37 cellular contexts compared by ENCODE assay signal in genomic region chr15:54636147-54636546, GRCh38.
"Had no signal": no experiment of that assay in that cellular context is flagged by ENCODE, and none has a peak within 500 bp of the region (broad histone marks: within the 10 kb centered on the region; RNA-seq: fewer than 3 reads in every experiment).

No MANE protein-coding gene starts in this region.

- H3K4me3 Mint-ChIP-seq: activated naive CD4-positive, alpha-beta T cell treated with anti-CD3 and anti-CD28 coated beads for 36 hours; activated naive CD4-positive, alpha-beta T cell treated with anti-CD3 and anti-CD28 coated beads, Interleukin-2, amount 10 ng/mL, durations not matched to agents 7 days and 5 days; activated naive CD4-positive, alpha-beta T cell treated with anti-CD3 and anti-CD28 coated beads, Interleukin-2, amount 50 U/mL, for 24 hours; activated naive CD8-positive, alpha-beta T cell; activated naive CD8-positive, alpha-beta T cell treated with anti-CD3 and anti-CD28 coated beads for 36 hours; activated naive CD8-positive, alpha-beta T cell treated with anti-CD3 and anti-CD28 coated beads, Interleukin-2, amount 10 ng/mL, durations not matched to agents 7 days and 5 days; activated naive CD8-positive, alpha-beta T cell treated with anti-CD3 and anti-CD28 coated beads, Interleukin-2, amount 50 U/mL, for 24 hours; activated T-cell treated with anti-CD3 and anti-CD28 coated beads, Interleukin-2, amount 50 U/mL, for 24 hours; activated T-cell treated with anti-CD3 and anti-CD28 coated beads, Interleukin-2, amount 50 U/mL, for 4 hours; activated T-cell treated with anti-CD3 and anti-CD28 coated beads, Interleukin-2, amount 50 U/mL, for 72 hours; activated T-helper 17 cell treated with anti-CD3 and anti-CD28 coated beads, Interleukin-2, amount 50 U/mL, for 72 hours; brain; central memory CD8-positive, alpha-beta T cell had no signal

- DNase-seq: activated effector memory CD4-positive, alpha-beta T cell treated with anti-CD3 and anti-CD28 coated beads, Interleukin-2, amount 50 U/mL, for 16 hours; activated effector memory CD4-positive, alpha-beta T cell treated with Interleukin-2 at 50 U/mL for 16 hours; activated gamma-delta T cell; activated gamma-delta T cell treated with Interleukin-2 at 50 U/mL for 16 hours; activated naive CD4-positive, alpha-beta T cell; activated naive CD4-positive, alpha-beta T cell treated with anti-CD3 and anti-CD28 coated beads for 36 hours; activated naive CD4-positive, alpha-beta T cell treated with anti-CD3 and anti-CD28 coated beads, Interleukin-2, amount 10 ng/mL, durations not matched to agents 7 days and 5 days; activated naive CD4-positive, alpha-beta T cell treated with anti-CD3 and anti-CD28 coated beads, Interleukin-2, amount 50 U/mL, for 16 hours; activated naive CD4-positive, alpha-beta T cell treated with Interleukin-2 at 50 U/mL for 16 hours; activated naive CD8-positive, alpha-beta T cell treated with anti-CD3 and anti-CD28 coated beads for 36 hours; activated naive CD8-positive, alpha-beta T cell treated with anti-CD3 and anti-CD28 coated beads, Interleukin-2, amount 10 ng/mL, durations not matched to agents 7 days and 5 days; activated naive CD8-positive, alpha-beta T cell treated with anti-CD3 and anti-CD28 coated beads, Interleukin-2, amount 50 U/mL, for 24 hours; activated T-cell treated with anti-CD3 and anti-CD28 coated beads, Interleukin-2, amount 50 U/mL, for 1 hour; activated T-cell treated with anti-CD3 and anti-CD28 coated beads, Interleukin-2, amount 50 U/mL, for 24 hours; activated T-cell treated with anti-CD3 and anti-CD28 coated beads, Interleukin-2, amount 50 U/mL, for 4 hours; activated T-cell treated with anti-CD3 and anti-CD28 coated beads, Interleukin-2, amount 50 U/mL, for 48 hours; activated T-cell treated with anti-CD3 and anti-CD28 coated beads, Interleukin-2, amount 50 U/mL, for 72 hours; adrenal gland; amniotic stem cell; amygdala; anterior cingulate cortex; aorta; body of pancreas; brain microvascular endothelial cell; caudate nucleus; central memory CD4-positive, alpha-beta T cell; cerebellar nuclear complex had no signal

- H3K4me3 ChIP-seq: adrenal gland, ascending aorta, body of pancreas, breast epithelium, cardiac muscle cell had no signal

- H3K36me3 Mint-ChIP-seq: activated naive CD4-positive, alpha-beta T cell treated with anti-CD3 and anti-CD28 coated beads, Interleukin-2, amount 10 ng/mL, durations not matched to agents 7 days and 5 days; activated naive CD4-positive, alpha-beta T cell treated with anti-CD3 and anti-CD28 coated beads, Interleukin-2, amount 50 U/mL, for 24 hours; activated naive CD8-positive, alpha-beta T cell; activated naive CD8-positive, alpha-beta T cell treated with anti-CD3 and anti-CD28 coated beads for 36 hours; activated naive CD8-positive, alpha-beta T cell treated with anti-CD3 and anti-CD28 coated beads, Interleukin-2, amount 10 ng/mL, durations not matched to agents 7 days and 5 days; brain had no signal

- H3K36me3 ChIP-seq: adrenal gland, ascending aorta, brain microvascular endothelial cell, breast epithelium, cardiac muscle cell had no signal

- H3K4me1 Mint-ChIP-seq: activated naive CD4-positive, alpha-beta T cell treated with anti-CD3 and anti-CD28 coated beads, Interleukin-2, amount 10 ng/mL, durations not matched to agents 7 days and 5 days; activated naive CD4-positive, alpha-beta T cell treated with anti-CD3 and anti-CD28 coated beads, Interleukin-2, amount 50 U/mL, for 24 hours; activated naive CD8-positive, alpha-beta T cell treated with anti-CD3 and anti-CD28 coated beads for 36 hours; activated naive CD8-positive, alpha-beta T cell treated with anti-CD3 and anti-CD28 coated beads, Interleukin-2, amount 10 ng/mL, durations not matched to agents 7 days and 5 days; activated naive CD8-positive, alpha-beta T cell treated with anti-CD3 and anti-CD28 coated beads, Interleukin-2, amount 50 U/mL, for 24 hours; activated T-helper 17 cell treated with anti-CD3 and anti-CD28 coated beads, Interleukin-2, amount 50 U/mL, for 72 hours; brain; central memory CD8-positive, alpha-beta T cell had no signal

- H3K27ac ChIP-seq: adrenal gland, ascending aorta, body of pancreas, brain microvascular endothelial cell, breast epithelium, cardiac muscle cell had no signal

- H3K27ac Mint-ChIP-seq: activated naive CD4-positive, alpha-beta T cell treated with anti-CD3 and anti-CD28 coated beads for 36 hours; activated naive CD4-positive, alpha-beta T cell treated with anti-CD3 and anti-CD28 coated beads, Interleukin-2, amount 10 ng/mL, durations not matched to agents 7 days and 5 days; activated naive CD4-positive, alpha-beta T cell treated with anti-CD3 and anti-CD28 coated beads, Interleukin-2, amount 50 U/mL, for 24 hours; activated naive CD4-positive, alpha-beta T cell treated with anti-CD3 and anti-CD28 coated beads, Interleukin-2, amount 50 U/mL, for 72 hours; activated naive CD8-positive, alpha-beta T cell; activated naive CD8-positive, alpha-beta T cell treated with anti-CD3 and anti-CD28 coated beads for 36 hours; activated naive CD8-positive, alpha-beta T cell treated with anti-CD3 and anti-CD28 coated beads, Interleukin-2, amount 10 ng/mL, durations not matched to agents 7 days and 5 days; activated naive CD8-positive, alpha-beta T cell treated with anti-CD3 and anti-CD28 coated beads, Interleukin-2, amount 50 U/mL, for 24 hours; activated T-cell treated with anti-CD3 and anti-CD28 coated beads, Interleukin-2, amount 50 U/mL, for 24 hours; activated T-cell treated with anti-CD3 and anti-CD28 coated beads, Interleukin-2, amount 50 U/mL, for 72 hours; activated T-helper 17 cell treated with anti-CD3 and anti-CD28 coated beads, Interleukin-2, amount 50 U/mL, for 72 hours; activated T-helper 2 cell treated with anti-CD3 and anti-CD28 coated beads, Interferon-gamma antibody, Interleukin-2, Interleukin-4, amounts not matched to agents 10 μg/mL and 5 μg/mL and 100 μg/mL, durations not matched to agents 14 hours and 24 hours and 36 hours; brain had no signal

- H3K27me3 ChIP-seq: adrenal gland, ascending aorta, body of pancreas, brain microvascular endothelial cell, breast epithelium, cardiac muscle cell had no signal

- H3K9me3 ChIP-seq: adrenal gland, body of pancreas had no signal

- ATAC-seq: activated naive CD4-positive, alpha-beta T cell treated with anti-CD3 and anti-CD28 coated beads, Interleukin-2, amount 50 U/mL, for 72 hours; activated naive CD8-positive, alpha-beta T cell treated with anti-CD3 and anti-CD28 coated beads, Interleukin-2, amount 50 U/mL, for 24 hours; activated T-cell treated with anti-CD3 and anti-CD28 coated beads, Interleukin-2, amount 50 U/mL, for 4 hours; activated T-cell treated with anti-CD3 and anti-CD28 coated beads, Interleukin-2, amount 50 U/mL, for 72 hours; activated T-helper 17 cell treated with anti-CD3 and anti-CD28 coated beads, Interleukin-2, amount 50 U/mL, for 72 hours; body of pancreas had no signal

- H3K27me3 Mint-ChIP-seq: activated naive CD4-positive, alpha-beta T cell treated with anti-CD3 and anti-CD28 coated beads, Interleukin-2, amount 10 ng/mL, durations not matched to agents 7 days and 5 days; activated naive CD8-positive, alpha-beta T cell; activated naive CD8-positive, alpha-beta T cell treated with anti-CD3 and anti-CD28 coated beads for 36 hours; activated naive CD8-positive, alpha-beta T cell treated with anti-CD3 and anti-CD28 coated beads, Interleukin-2, amount 10 ng/mL, durations not matched to agents 7 days and 5 days; activated naive CD8-positive, alpha-beta T cell treated with anti-CD3 and anti-CD28 coated beads, Interleukin-2, amount 50 U/mL, for 24 hours; activated T-cell treated with anti-CD3 and anti-CD28 coated beads, Interleukin-2, amount 50 U/mL, for 24 hours; activated T-helper 17 cell treated with anti-CD3 and anti-CD28 coated beads, Interleukin-2, amount 50 U/mL, for 72 hours; central memory CD8-positive, alpha-beta T cell had no signal

- H3K4me1 ChIP-seq: adrenal gland, ascending aorta, body of pancreas, breast epithelium had no signal
